In genomic region chr17:75976175-75976848, GRCh38 we compare ENCODE assay signal across 7 cellular contexts. TPM values are rescaled to one million over a fixed set of nuclear protein-coding genes. Genes with fewer than 3 reads are reported as not detected.
DNase-seq lines count a peak whose midpoint lies in the region; ATAC-seq and TF ChIP-seq lines count a peak whose summit lies in the region.
"Had no signal": no experiment of that assay in that cellular context is flagged by ENCODE, and none has a peak within 500 bp of the region (broad histone marks: within the 10 kb centered on the region; RNA-seq: fewer than 3 reads in every experiment).

No MANE protein-coding gene starts in this region.

- H3K27ac Mint-ChIP-seq in T-helper 2 cell treated with Interferon-gamma antibody and Interleukin-4, amounts not matched to agents 5 μg/mL and 100 μg/mL, for 36 hours = no peak overlapping the region

- H3K9me3 ChIP-seq in smooth muscle cell (replicated peaks; ENCODE audit: low read depth) = no peaks in the 10 kb centered on the region

- peaks cover 16% of the 10 kb centered on the region for H3F3A ChIP-seq in smooth muscle cell (ENCODE audit: low read depth)

- H3K9ac ChIP-seq in smooth muscle cell (ENCODE audit: low read depth) = no peak overlapping the region

- H3K4me3 Mint-ChIP-seq in T-helper 2 cell treated with Interferon-gamma antibody and Interleukin-4, amounts not matched to agents 5 μg/mL and 100 μg/mL, for 36 hours = peak overlapping the region; percentile 10

- H3K27me3 ChIP-seq in smooth muscle cell (ENCODE audit: low read depth) = no peaks in the 10 kb centered on the region

- H3K4me3 ChIP-seq in smooth muscle cell = peak overlapping the region; percentile 74

- no peak overlapping the region for H2AFZ ChIP-seq in smooth muscle cell (ENCODE audit: low read depth)

- H3K4me1 Mint-ChIP-seq in T-helper 2 cell treated with Interferon-gamma antibody and Interleukin-4, amounts not matched to agents 5 μg/mL and 100 μg/mL, for 36 hours (ENCODE audit: low read depth) = peaks cover 40% of the 10 kb centered on the region

- TF ChIP-seq CTCF in smooth muscle cell (IDR thresholded peaks at IDR 0.05; ENCODE audit: borderline replicate concordance, insufficient read depth, poor library complexity, severe bottlenecking) = no peak

- H4K20me1 ChIP-seq in smooth muscle cell (ENCODE audit: low read depth) = peaks cover 60% of the 10 kb centered on the region

- H3K79me2 ChIP-seq in smooth muscle cell (ENCODE audit: low read depth) = peaks cover 69% of the 10 kb centered on the region

- 82% methylated on average over 9 of the region's 9 CpGs for WGBS in smooth muscle cell (ENCODE audit: low lambda C conversion rate)

- H3K27me3 Mint-ChIP-seq in T-helper 2 cell treated with Interferon-gamma antibody and Interleukin-4, amounts not matched to agents 5 μg/mL and 100 μg/mL, for 36 hours (ENCODE audit: low read depth) = no peaks in the 10 kb centered on the region

- no peak for DNase-seq in T-helper 2 cell treated with Interferon-gamma antibody and Interleukin-4, amounts not matched to agents 5 μg/mL and 100 μg/mL, for 36 hours (ENCODE audit: low spot score)
- no peak for DNase-seq in T-helper 2 cell
- peak; percentile 58 for DNase-seq in fibroblast of gingiva (ENCODE audit: low read depth)
- no peak for DNase-seq in smooth muscle cell (lab: John Stamatoyannopoulos, UW; ENCODE audit: unreplicated experiment)
- no peak for DNase-seq in COLO668 (lab: John Stamatoyannopoulos, UW; ENCODE audit: unreplicated experiment)
- DNase-seq: NCI-H187 treated with DMSO at 0.1 percent for 48 hours had no signal

- H3K4me2 ChIP-seq in smooth muscle cell = peak overlapping the region; percentile 85

- no peak for ATAC-seq in HG03378 (IDR thresholded peaks at IDR 0.05; ENCODE audit: unreplicated experiment)

- no peaks in the 10 kb centered on the region for H3K36me3 ChIP-seq in smooth muscle cell (ENCODE audit: low read depth)

- no peaks in the 10 kb centered on the region for H3K4me1 ChIP-seq in smooth muscle cell (ENCODE audit: low read depth)

- H3K9me3 Mint-ChIP-seq in T-helper 2 cell treated with Interferon-gamma antibody and Interleukin-4, amounts not matched to agents 5 μg/mL and 100 μg/mL, for 36 hours = no peaks in the 10 kb centered on the region

- no peak overlapping the region for H3K27ac ChIP-seq in smooth muscle cell (ENCODE audit: low read depth)

- peaks cover 20% of the 10 kb centered on the region for H3K36me3 Mint-ChIP-seq in T-helper 2 cell treated with Interferon-gamma antibody and Interleukin-4, amounts not matched to agents 5 μg/mL and 100 μg/mL, for 36 hours (ENCODE audit: low read depth)

RNA-seq across cellular contexts. Expression of gene ACOX1, which starts 2.7 kb away (rescaled TPM):
- total RNA-seq in smooth muscle cell = 35.3 and 46.7 TPM in 2 replicates
- polyA plus RNA-seq in smooth muscle cell = 25.9 and 30.2 TPM in 2 replicates

RNA-seq across cellular contexts. Expression of gene TEN1, which starts 2.7 kb away (rescaled TPM):
- total RNA-seq in smooth muscle cell = 4.2 and 15.5 TPM in 2 replicates
- polyA plus RNA-seq in smooth muscle cell = 19.2 and 25.6 TPM in 2 replicates

RNA-seq across cellular contexts. Expression of gene CDK3, which starts 24.3 kb away (rescaled TPM):
- total RNA-seq in smooth muscle cell = 1.0 and 1.2 TPM in 2 replicates
- 3.9 and 10.2 TPM in 2 replicates for polyA plus RNA-seq in smooth muscle cell

RNA-seq across cellular contexts. Expression of gene FBF1, which starts 35.5 kb away (rescaled TPM):
- 8.4 and 21.8 TPM in 2 replicates for total RNA-seq in smooth muscle cell
- 4.6 and 8.2 TPM in 2 replicates for polyA plus RNA-seq in smooth muscle cell

RNA-seq across cellular contexts. Expression of gene EVPL, which starts 50.8 kb away (rescaled TPM):
- 1.6 and 1.9 TPM in 2 replicates for total RNA-seq in smooth muscle cell
- polyA plus RNA-seq in smooth muscle cell = 0.77 and 2.0 TPM in 2 replicates
